15 cellular contexts compared by ENCODE assay signal in the genomic region with DNA sequence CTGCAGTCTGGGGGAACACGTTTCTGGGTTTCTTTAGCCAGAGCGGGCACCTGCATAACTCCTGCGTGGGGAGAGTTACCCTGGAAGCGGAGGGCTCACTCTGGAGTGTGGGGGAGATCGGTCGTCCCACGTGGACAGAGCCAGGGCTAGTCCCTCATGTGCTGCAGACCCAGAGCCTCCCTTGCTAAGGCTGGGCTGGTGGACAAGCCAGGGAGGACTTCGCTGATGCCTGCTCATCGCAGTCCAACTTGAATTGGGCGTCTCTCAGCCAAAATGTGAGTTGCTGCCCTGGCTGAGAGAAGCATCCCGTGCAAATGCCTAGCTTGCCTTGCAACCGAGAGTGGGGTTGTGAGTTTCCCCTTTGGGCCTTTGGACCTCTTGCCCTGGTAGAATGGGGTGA. TPM values are rescaled to one million over a fixed set of nuclear protein-coding genes. Genes with fewer than 3 reads are reported as not detected.
A peak's percentile ranks its signal among the peaks of the same experiment; 100 is the strongest.
DNase-seq lines count a peak whose midpoint lies in the region; ATAC-seq and TF ChIP-seq lines count a peak whose summit lies in the region.
"Had no signal": no experiment of that assay in that cellular context is flagged by ENCODE, and none has a peak within 500 bp of the region (broad histone marks: within the 10 kb centered on the region; RNA-seq: fewer than 3 reads in every experiment).

No MANE protein-coding gene starts in this region.

- H4K20me1 ChIP-seq in BLaER1, result peaks cover 11% of the 10 kb centered on the region; the same call in 1 of the 2 replicates
- H4K20me1 ChIP-seq in hepatocyte (ENCODE audit: insufficient read depth, poor library complexity, severe bottlenecking), result peaks cover 10% of the 10 kb centered on the region

- no peak overlapping the region for H3K56ac ChIP-seq in mesendoderm (ENCODE audit: low read length)

- H4K8ac ChIP-seq in mesendoderm (ENCODE audit: low read depth, low read length), result no peak overlapping the region

- H3K18ac ChIP-seq in mesendoderm (ENCODE audit: low read length), result no peak overlapping the region

- peaks cover 22% of the 10 kb centered on the region for H3K4me1 ChIP-seq in BLaER1
- H3K4me1 ChIP-seq in hepatocyte (ENCODE audit: insufficient read depth), result peaks cover 6% of the 10 kb centered on the region
- no peaks in the 10 kb centered on the region for H3K4me1 ChIP-seq in mesendoderm (ENCODE audit: control insufficient read depth, low read depth, low read length)

- peaks cover 11 to 18% (median 16%) of the 10 kb centered on the region in 3 donors for H3K4me1 Mint-ChIP-seq in T-cell

- POLR2A ChIA-PET in T-cell (lab: Charles Lee), result no interaction called here

- no peaks in the 10 kb centered on the region for H3K9me3 Mint-ChIP-seq in T-cell
- H3K9me3 Mint-ChIP-seq: activated T-helper 1 cell treated with anti-CD3 and anti-CD28 coated beads, Interleukin-12 subunit alpha, Interleukin-12 subunit beta, Interleukin-2, Interleukin-4 antibody, amounts not matched to agents 30 ng/mL and 10 ng/mL and 1 ng/mL, durations not matched to agents 14 hours and 24 hours and 36 hours; effector memory CD8-positive, alpha-beta T cell; T-helper 2 cell treated with Interferon-gamma antibody and Interleukin-4, amounts not matched to agents 5 μg/mL and 100 μg/mL, for 36 hours had no signal

- H3K27me3 Mint-ChIP-seq in T-cell, result peaks cover 17 to 24% of the 10 kb centered on the region in 2 donors

- no peaks in the 10 kb centered on the region for H3K9me3 ChIP-seq in BLaER1
- H3K9me3 ChIP-seq in hepatocyte (ENCODE audit: low read depth), result no peaks in the 10 kb centered on the region

- no peak overlapping the region for H2BK15ac ChIP-seq in mesendoderm (replicated peaks; ENCODE audit: low read depth)

- DNase-seq in T-cell (no peak), hepatocyte (ENCODE audit: low spot score) (no peak), sciatic nerve (ENCODE audit: low spot score) (no peak), mesendoderm (no peak), iPS-NIHi7 (ENCODE audit: extremely low spot score) (no peak)
- DNase-seq in activated CD4-positive, CD25-positive, alpha-beta regulatory T cell (lab: John Stamatoyannopoulos, UW), result no peak
- DNase-seq: DMS153; effector memory CD8-positive, alpha-beta T cell; NCI-H1417; stimulated activated CD4-positive, alpha-beta T cell treated with anti-CD3 and anti-CD28 coated beads, Interleukin-1b, Interleukin-23, amount 100 ng/mL, for 48 hours had no signal

- TF ChIP-seq CTCF in hepatocyte (IDR thresholded peaks at IDR 0.05; ENCODE audit: poor library complexity), result no peak

- no peaks in the 10 kb centered on the region for H3K36me3 Mint-ChIP-seq in T-cell

- H4K5ac ChIP-seq in mesendoderm (ENCODE audit: low read length), result no peak overlapping the region

- no peaks in the 10 kb centered on the region for H3K79me1 ChIP-seq in mesendoderm (ENCODE audit: low read length)

- H2AK5ac ChIP-seq in mesendoderm (ENCODE audit: low read length), result no peak overlapping the region

- H2AFZ ChIP-seq in hepatocyte, result no peak overlapping the region

- H3K4me2 ChIP-seq in BLaER1 (peak overlapping the region; percentile 82), hepatocyte (peak overlapping the region; percentile 90), mesendoderm (ENCODE audit: low read length) (no peak overlapping the region)

- no peak overlapping the region for H2BK5ac ChIP-seq in mesendoderm (ENCODE audit: low read length)

- H3K23ac ChIP-seq in mesendoderm (ENCODE audit: low read length), result no peak overlapping the region

- no peak overlapping the region for H3K4ac ChIP-seq in mesendoderm (ENCODE audit: low read depth, low read length)

- H3K4me3 Mint-ChIP-seq in T-cell, result peak overlapping the region; percentile 68 to 84 (median 78)

- intact Hi-C loops in sciatic nerve (cut with DNase I), result no loop called here

- ATAC-seq in T-cell (replicated peaks in 1 of 4) (no peak), sciatic nerve (peak; percentile 11), GM18867 (IDR thresholded peaks at IDR 0.05; ENCODE audit: unreplicated experiment) (no peak)
- ATAC-seq: effector memory CD8-positive, alpha-beta T cell had no signal

- H3K79me2 ChIP-seq in hepatocyte, result peaks cover 57% of the 10 kb centered on the region
- H3K79me2 ChIP-seq in mesendoderm (ENCODE audit: control insufficient read depth, insufficient read depth, low read length), result no peaks in the 10 kb centered on the region

- CTCF ChIA-PET in T-cell (lab: Charles Lee), result interaction anchor here in 1 of 2 donors (0.6 kb wide), 1 partner anchor 626 kb away, joined by 3 read pairs; no protein-coding TSS in a partner anchor

- H2BK120ac ChIP-seq in mesendoderm (ENCODE audit: low read depth, low read length), result no peak overlapping the region

- H3K27ac ChIP-seq in BLaER1 (no peak overlapping the region), hepatocyte (peak overlapping the region; percentile 96), mesendoderm (ENCODE audit: low read depth, low read length) (no peak overlapping the region)
- H3K27ac ChIP-seq: HL-60 had no signal

- H3K4me3 ChIP-seq in BLaER1 (no peak overlapping the region), hepatocyte (no peak overlapping the region), mesendoderm (ENCODE audit: low read length) (no peak overlapping the region)

- H3K9me2 ChIP-seq in hepatocyte (replicated peaks; ENCODE audit: insufficient read depth), result no peaks in the 10 kb centered on the region

- H3K27ac Mint-ChIP-seq in T-cell, result no peak overlapping the region
- H3K27ac Mint-ChIP-seq: activated T-helper 1 cell treated with anti-CD3 and anti-CD28 coated beads, Interleukin-12 subunit alpha, Interleukin-12 subunit beta, Interleukin-2, Interleukin-4 antibody, amounts not matched to agents 30 ng/mL and 10 ng/mL and 1 ng/mL, durations not matched to agents 14 hours and 24 hours and 36 hours; effector memory CD8-positive, alpha-beta T cell; T-helper 2 cell treated with Interferon-gamma antibody and Interleukin-4, amounts not matched to agents 5 μg/mL and 100 μg/mL, for 36 hours had no signal

- H3K9ac ChIP-seq in BLaER1, result no peak overlapping the region
- no peak overlapping the region for H3K9ac ChIP-seq in mesendoderm (ENCODE audit: low read length)

- H3K36me3 ChIP-seq in BLaER1 (no peaks in the 10 kb centered on the region), hepatocyte (replicated peaks; ENCODE audit: insufficient read depth, low read depth) (no peaks in the 10 kb centered on the region), mesendoderm (ENCODE audit: control insufficient read depth, insufficient read depth, low read length) (no peaks in the 10 kb centered on the region)

- 59% methylated on average over 12 of the region's 12 CpGs for WGBS in hepatocyte (ENCODE audit: low lambda C conversion rate, missing lambda C conversion rate)
- WGBS in mesendoderm (ENCODE audit: extremely low coverage, insufficient coverage, low lambda C conversion rate), result no CpG with 5 or more reads among the region's 12 CpGs

- peaks cover 16% of the 10 kb centered on the region for H3K27me3 ChIP-seq in BLaER1
- H3K27me3 ChIP-seq in hepatocyte, result no peaks in the 10 kb centered on the region
- H3K27me3 ChIP-seq in mesendoderm (ENCODE audit: insufficient read depth, low read length, poor library complexity), result peaks cover 2% of the 10 kb centered on the region

RNA-seq across cellular contexts. Expression of a gene that starts 1.0 kb away (rescaled TPM):
- total RNA-seq in T-cell (1 to 10 TPM in 4 of 5 donors, under 1 TPM in 1; 0.76 to 2.8 (median 1.8) TPM), hepatocyte (253 and 281 TPM in 2 replicates), sciatic nerve (118 TPM)
- 284 and 315 TPM in 2 replicates for polyA plus RNA-seq in hepatocyte
- polyA plus RNA-seq in mesendoderm (2013, experiment 1 of 2), result 3.7 TPM
- 3.9 TPM for polyA plus RNA-seq in mesendoderm (2013, experiment 2 of 2)
- total RNA-seq: activated T-helper 1 cell treated with anti-CD3 and anti-CD28 coated beads, Interleukin-12 subunit alpha, Interleukin-12 subunit beta, Interleukin-2, Interleukin-4 antibody, amounts not matched to agents 30 ng/mL and 10 ng/mL and 1 ng/mL, durations not matched to agents 14 hours and 24 hours and 36 hours had no signal

Comparison
In these comparisons a context has a peak if more than half of its experiments do, and no peak if none do; other contexts are left out.
1. RNA of a gene that starts 1.0 kb away (total RNA-seq): 253 to 281 TPM in hepatocyte and 118 TPM in sciatic nerve (single experiment); 0.76 to 2.8 TPM in T-cell; every median in the first group is over 10 times any median in the second.